In genomic region chr3:29186982-29187718, GRCh38 we compare ENCODE assay signal across 12 cellular contexts.
DNase-seq lines count a peak whose midpoint lies in the region; ATAC-seq and TF ChIP-seq lines count a peak whose summit lies in the region.
"Had no signal": no experiment of that assay in that cellular context is flagged by ENCODE, and none has a peak within 500 bp of the region (broad histone marks: within the 10 kb centered on the region; RNA-seq: fewer than 3 reads in every experiment).

No MANE protein-coding gene starts in this region.

- peak overlapping the region; percentile 100 for H2AK5ac ChIP-seq in mesenchymal stem cell (ENCODE audit: low read length, severe bottlenecking)

- 0% methylated on average over 1 of the region's 3 CpGs for WGBS in mesenchymal stem cell

- peak overlapping the region; percentile 51 to 87 for H2BK12ac ChIP-seq in mesenchymal stem cell (ENCODE audit: low read length in 2 of 2)

- H3K27me3 ChIP-seq in mesenchymal stem cell (ENCODE audit: control insufficient read depth in 1 of 2, insufficient read depth in 1 of 2, low read length in 2 of 2) (no peaks in the 10 kb centered on the region), vagina (no peaks in the 10 kb centered on the region)

- H2BK5ac ChIP-seq in mesenchymal stem cell (ENCODE audit: low read depth, low read length, poor library complexity, severe bottlenecking), result peak overlapping the region; percentile 100

- no peak for TF ChIP-seq CTCF in vagina (IDR thresholded peaks at IDR 0.05)

- no peak overlapping the region for H4K91ac ChIP-seq in mesenchymal stem cell (ENCODE audit: low read length)

- H3K36me3 ChIP-seq in mesenchymal stem cell (ENCODE audit: control insufficient read depth in 1 of 2, insufficient read depth in 2 of 2, low read depth in 1 of 2, low read length in 2 of 2) (no peaks in the 10 kb centered on the region), vagina (no peaks in the 10 kb centered on the region)

- H3K9ac ChIP-seq in mesenchymal stem cell (ENCODE audit: low read length), result peak overlapping the region; percentile 69

- DNase-seq in Daoy (ENCODE audit: low read depth), result peak; percentile 75
- DNase-seq in HT1080 (ENCODE audit: low read depth), result peak; percentile 94
- peak; percentile 96 for DNase-seq in amniotic epithelial cell (ENCODE audit: low read depth)
- DNase-seq in mesenchymal stem cell, result peak; percentile 77
- DNase-seq in RPMI8226, result no peak
- DNase-seq in vagina (ENCODE audit: extremely low spot score in 2 of 2), result no peak
- no peak for DNase-seq in DMS 273 treated with DMSO at 0.1 percent for 48 hours (lab: John Stamatoyannopoulos, UW)
- DNase-seq: activated T-cell treated with anti-CD3 and anti-CD28 coated beads, Interleukin-2, amount 50 U/mL, for 4 hours; endodermal cell; NCI-H510A; T-helper 9 cell had no signal

- TF ChIP-seq POLR2A in vagina (IDR thresholded peaks at IDR 0.05), result no peak

- H2AFZ ChIP-seq in mesenchymal stem cell (ENCODE audit: low read depth, low read length), result no peak overlapping the region

- no peaks in the 10 kb centered on the region for H3K9me3 ChIP-seq in mesenchymal stem cell (ENCODE audit: control insufficient read depth, low read length)
- no peaks in the 10 kb centered on the region for H3K9me3 ChIP-seq in vagina

- H2BK15ac ChIP-seq in mesenchymal stem cell (ENCODE audit: low read depth, poor library complexity, severe bottlenecking), result no peak overlapping the region

- H3K4me3 ChIP-seq in mesenchymal stem cell (ENCODE audit: insufficient read depth in 1 of 2, low read depth in 1 of 2, low read length in 2 of 2) (no peak overlapping the region), vagina (no peak overlapping the region)

- H3K27ac ChIP-seq in mesenchymal stem cell (ENCODE audit: low read length, poor library complexity, severe bottlenecking) (peak overlapping the region; percentile 100), vagina (no peak overlapping the region)

- H3K14ac ChIP-seq in mesenchymal stem cell (ENCODE audit: low read length in 2 of 2), result no peak overlapping the region

- H3K4me2 ChIP-seq in mesenchymal stem cell (ENCODE audit: low read length, poor library complexity, severe bottlenecking), result no peak overlapping the region

- no peak overlapping the region for H3K23ac ChIP-seq in mesenchymal stem cell (ENCODE audit: low read length in 2 of 2)

- ATAC-seq in HG02571 (IDR thresholded peaks at IDR 0.05; ENCODE audit: unreplicated experiment), result no peak

- H3K4me1 ChIP-seq in mesenchymal stem cell (ENCODE audit: control insufficient read depth, insufficient read depth, low read depth, low read length) (no peaks in the 10 kb centered on the region), vagina (no peaks in the 10 kb centered on the region)

- H3K79me1 ChIP-seq in mesenchymal stem cell (replicated peaks; ENCODE audit: low read length, poor library complexity, severe bottlenecking), result no peaks in the 10 kb centered on the region

- peak overlapping the region; percentile 59 for H4K8ac ChIP-seq in mesenchymal stem cell (ENCODE audit: low read length)

- H2BK120ac ChIP-seq in mesenchymal stem cell (ENCODE audit: low read depth, low read length), result peak overlapping the region; percentile 67

- peak overlapping the region in 1 of 2 experiments; percentile 94 for H3K18ac ChIP-seq in mesenchymal stem cell (ENCODE audit: low read depth in 1 of 2, low read length in 2 of 2)

- H3K4ac ChIP-seq in mesenchymal stem cell (ENCODE audit: low read depth in 1 of 2, low read length in 2 of 2), result peak overlapping the region in 1 of 2 experiments; percentile 79

- intact Hi-C loops in vagina (cut with DNase I), result no loop called here

Comparison
In these comparisons a context has a peak if more than half of its experiments do, and no peak if none do; other contexts are left out.
1. DNase-seq: peak in Daoy (single experiment), HT1080 (single experiment), amniotic epithelial cell (single experiment) and mesenchymal stem cell (single experiment); none in RPMI8226 (single experiment), vagina (0 of 2) and DMS 273 treated with DMSO at 0.1 percent for 48 hours (single experiment).